8 cellular contexts compared by ENCODE assay signal in the genomic region with DNA sequence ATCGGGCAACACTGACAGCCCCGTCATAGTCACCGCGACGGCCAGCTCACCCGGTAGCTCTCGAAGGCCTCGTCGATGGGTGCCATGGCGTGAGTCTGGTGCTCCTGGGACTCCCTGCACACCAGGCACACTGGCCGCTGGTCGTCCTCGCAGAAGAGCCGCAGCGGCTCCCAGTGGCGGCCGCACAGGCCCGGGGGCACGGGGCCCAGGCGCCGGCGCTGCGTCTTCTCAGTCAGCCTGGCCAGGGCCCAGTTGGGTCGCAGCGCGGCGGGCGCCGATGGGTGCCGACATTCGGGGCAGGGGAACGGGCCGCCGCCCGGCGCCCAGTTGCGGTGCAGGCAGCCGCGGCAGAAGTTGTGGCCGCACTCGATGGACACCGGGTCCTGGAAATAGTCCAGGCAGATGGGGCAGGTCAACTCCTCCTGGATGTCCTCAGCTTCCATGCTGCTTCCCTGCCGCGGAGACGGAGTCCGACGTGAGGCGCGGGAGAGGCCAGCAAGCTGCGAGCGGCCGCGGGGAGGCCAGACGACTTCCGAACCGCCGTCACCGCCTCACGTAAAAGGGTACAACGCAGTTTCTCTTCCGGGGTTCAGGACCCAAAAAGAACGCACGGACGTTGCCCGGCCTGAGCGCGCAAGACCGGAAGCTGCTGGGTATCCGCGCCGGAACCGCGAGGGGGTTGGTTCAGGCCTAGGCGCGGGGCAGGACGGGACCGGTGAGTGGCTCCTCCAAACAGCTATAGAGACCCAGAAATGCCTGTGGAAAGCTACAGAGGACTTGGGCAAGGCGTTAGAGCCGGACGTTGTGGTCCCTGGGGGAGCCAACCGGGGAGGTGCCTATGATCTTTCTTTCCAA.
DNase-seq lines count a peak whose midpoint lies in the region; ATAC-seq lines count a peak whose summit lies in the region.

TSS of gene TRIM4 (minus strand) at position 572 of the 855 bp plus-strand sequence. CDS start at position 443, 129 bp downstream.

- ATAC-seq in GM18907 (IDR thresholded peaks at IDR 0.05; ENCODE audit: unreplicated experiment), result peak; percentile 86
- peak; percentile 92 for ATAC-seq in HG03159 (IDR thresholded peaks at IDR 0.05; ENCODE audit: unreplicated experiment)

- DNase-seq in AG08396 (ENCODE audit: low spot score) (peak; percentile 95), NCI-H226 (peak; percentile 92), kidney glomerular epithelial cell (lab: John Stamatoyannopoulos, UW) (peak; percentile 66)
- peak; percentile 78 for DNase-seq in activated CD4-positive, CD25-positive, alpha-beta regulatory T cell treated with anti-CD3 and anti-CD28 coated beads, Interleukin-2, amount 50 U/mL, for 16 hours (ENCODE audit: low read depth, low spot score)
- peak; percentile 89 for DNase-seq in central memory CD4-positive, alpha-beta T cell
- peak; percentile 76 to 81 for DNase-seq in stimulated activated CD4-positive, alpha-beta T cell treated with anti-CD3 and anti-CD28 coated beads, Interleukin-1b, Interleukin-23, amount 100 ng/mL, for 4 hours (ENCODE audit: low read depth in 2 of 2)

Comparison
In these comparisons a context has a peak if more than half of its experiments do, and no peak if none do; other contexts are left out.
1. Peak in every context shown above with its lines: DNase-seq and ATAC-seq.